Comparison of ENCODE assay signal across 14 cellular contexts in genomic region chr4:15913631-15913970, GRCh38. TPM values are rescaled to one million over a fixed set of nuclear protein-coding genes. Genes with fewer than 3 reads are reported as not detected.
A peak's percentile ranks its signal among the peaks of the same experiment; 100 is the strongest.
DNase-seq lines count a peak whose midpoint lies in the region; ATAC-seq and TF ChIP-seq lines count a peak whose summit lies in the region.
"Had no signal": no experiment of that assay in that cellular context is flagged by ENCODE, and none has a peak within 500 bp of the region (broad histone marks: within the 10 kb centered on the region; RNA-seq: fewer than 3 reads in every experiment).

No MANE protein-coding gene starts in this region.

- H3K27me3 ChIP-seq in IMR-90 (ENCODE audit: control insufficient read depth, insufficient read depth, low read length) = no peaks in the 10 kb centered on the region
- H3K27me3 ChIP-seq in effector memory CD4-positive, alpha-beta T cell (replicated peaks; ENCODE audit: control insufficient read depth, insufficient read depth, low read length, poor library complexity, severe bottlenecking) = no peaks in the 10 kb centered on the region

- no peaks in the 10 kb centered on the region for H3K79me1 ChIP-seq in IMR-90 (ENCODE audit: low read depth in 1 of 2, low read length in 2 of 2)

- no peaks in the 10 kb centered on the region for H3K4me1 Mint-ChIP-seq in stimulated activated memory B cell treated with anti-CD40 and anti-IgM and Interleukin-4, amounts not matched to agents 10 μg/mL and 1 μg/mL and 100 μg/mL, for 72 hours
- H3K4me1 Mint-ChIP-seq: central memory CD8-positive, alpha-beta T cell had no signal

- H3K36me3 Mint-ChIP-seq in stimulated activated memory B cell treated with anti-CD40 and anti-IgM and Interleukin-4, amounts not matched to agents 10 μg/mL and 1 μg/mL and 100 μg/mL, for 72 hours = no peaks in the 10 kb centered on the region

- no peak for TF ChIP-seq RAD21 in IMR-90 (IDR thresholded peaks at IDR 0.05; ENCODE audit: low read length)

- intact Hi-C loops in IMR-90 (cut with micrococcal nuclease) = loop anchor here (2.0 kb wide), 1 partner anchor 19 kb away; no protein-coding TSS in a partner anchor

- peaks cover 2% of the 10 kb centered on the region; the same call in 1 of the 2 replicates for H3K9me3 ChIP-seq in IMR-90 (ENCODE audit: control insufficient read depth, insufficient read depth, low read length)
- H3K9me3 ChIP-seq in effector memory CD4-positive, alpha-beta T cell (ENCODE audit: control insufficient read depth, low read length) = no peaks in the 10 kb centered on the region

- peak overlapping the region; percentile 78; the same call in 1 of the 2 replicates for H2BK20ac ChIP-seq in IMR-90 (ENCODE audit: low read depth, low read length)

- peak; percentile 94 for ATAC-seq in IMR-90 (ENCODE audit: low read depth)
- no peak for ATAC-seq in stimulated activated memory B cell treated with anti-CD40 and anti-IgM and Interleukin-4, amounts not matched to agents 10 μg/mL and 1 μg/mL and 100 μg/mL, for 72 hours

- H2AK5ac ChIP-seq in IMR-90 (ENCODE audit: low read depth, low read length) = 0 out of 2 replicates have a peak overlapping the region, but pooled peaks have one; percentile 40

- no peak overlapping the region for H3K4me3 ChIP-seq in IMR-90 (ENCODE audit: insufficient read depth, low read depth, low read length)
- H3K4me3 ChIP-seq in cardiac fibroblast (replicated peaks in 1 of 2; ENCODE audit: low read depth in 2 of 2, low read length in 2 of 2) = no peak overlapping the region
- no peak overlapping the region for H3K4me3 ChIP-seq in effector memory CD4-positive, alpha-beta T cell (ENCODE audit: insufficient read depth, low read depth, low read length, poor library complexity, severe bottlenecking)

- H3K4me2 ChIP-seq in IMR-90 (ENCODE audit: low read depth, low read length) = peak overlapping the region; percentile 55; the same call in 1 of the 2 replicates

- H2BK15ac ChIP-seq in IMR-90 (ENCODE audit: low read depth, low read length) = peak overlapping the region; percentile 77; the same call in 1 of the 3 replicates

- no peak overlapping the region for H3K27ac ChIP-seq in IMR-90 (ENCODE audit: insufficient read depth, low read length)
- H3K27ac ChIP-seq in effector memory CD4-positive, alpha-beta T cell (ENCODE audit: insufficient read depth, low read length, poor library complexity, severe bottlenecking) = no peak overlapping the region

- dilution Hi-C loops in IMR-90 (cut with HindIII; ENCODE audit: low sequenced_read_pairs, unreplicated experiment) = no loop called here

- TF ChIP-seq CTCF in IMR-90 (conservative IDR thresholded peaks at IDR 0.05; ENCODE audit: low read depth, low read length) = no peak
- no peak for TF ChIP-seq CTCF in cardiac fibroblast (IDR thresholded peaks at IDR 0.05; ENCODE audit: low read depth, low read length)

- H3K14ac ChIP-seq in IMR-90 (replicated peaks; ENCODE audit: low read depth, low read length) = no peak overlapping the region; the same call in 1 of the 2 replicates

- H4K5ac ChIP-seq in IMR-90 (ENCODE audit: low read depth, low read length) = no peak overlapping the region; the same call in 1 of the 2 replicates

- no peaks in the 10 kb centered on the region for H3K36me3 ChIP-seq in IMR-90 (ENCODE audit: control insufficient read depth, insufficient read depth, low read length)
- no peaks in the 10 kb centered on the region for H3K36me3 ChIP-seq in effector memory CD4-positive, alpha-beta T cell (ENCODE audit: control insufficient read depth, insufficient read depth, low read length)

- TF ChIP-seq POLR2A in IMR-90 (IDR thresholded peaks at IDR 0.05; ENCODE audit: low read depth, low read length) = no peak

- H4K20me1 ChIP-seq in IMR-90 (ENCODE audit: insufficient read depth, low read length) = no peaks in the 10 kb centered on the region

- CTCF ChIA-PET in IMR-90 (lab: Yijun Ruan, JAX) = interaction anchor here (0.6 to 1.5 kb wide), 2 partner anchors 31 to 1567 kb away, joined by 3 to 4 read pairs; no protein-coding TSS in a partner anchor

- DNase-seq in AG08396 (ENCODE audit: low spot score) (peak; percentile 76), IMR-90 (peak; percentile 97), cardiac fibroblast (ENCODE audit: low read depth in 2 of 2) (peak; percentile 88 to 97), lung microvascular endothelial cell (ENCODE audit: low read depth in 2 of 2) (peak; percentile 76 to 94), OCI-M1 (lab: John Stamatoyannopoulos, UW) (no peak), HuH-7 (ENCODE audit: low spot score) (no peak)
- DNase-seq in effector memory CD4-positive, alpha-beta T cell = no peak
- DNase-seq: activated CD8-positive, alpha-beta memory T cell treated with anti-CD3 and anti-CD28 coated beads for 24 hours; DMS 273 treated with DMSO at 0.1 percent for 48 hours; NCI-H2171 had no signal

- H2BK120ac ChIP-seq in IMR-90 (ENCODE audit: low read depth, low read length) = peak overlapping the region; percentile 71

- no peak overlapping the region for H3K9ac ChIP-seq in IMR-90 (ENCODE audit: low read depth, low read length)

- no peak overlapping the region for H3K4ac ChIP-seq in IMR-90 (ENCODE audit: low read depth, low read length)

- peaks cover 7% of the 10 kb centered on the region for H3K4me1 ChIP-seq in IMR-90 (ENCODE audit: control insufficient read depth, insufficient read depth, low read length)
- no peaks in the 10 kb centered on the region for H3K4me1 ChIP-seq in effector memory CD4-positive, alpha-beta T cell (ENCODE audit: control insufficient read depth, insufficient read depth, low read length, poor library complexity, severe bottlenecking)

- peak overlapping the region; percentile 18; the same call in 1 of the 2 replicates for H4K91ac ChIP-seq in IMR-90 (ENCODE audit: insufficient read depth, low read depth, low read length)

- H3K27me3 Mint-ChIP-seq in stimulated activated memory B cell treated with anti-CD40 and anti-IgM and Interleukin-4, amounts not matched to agents 10 μg/mL and 1 μg/mL and 100 μg/mL, for 72 hours = peaks cover 12% of the 10 kb centered on the region

- H2BK5ac ChIP-seq in IMR-90 (ENCODE audit: low read depth, low read length, poor library complexity, severe bottlenecking) = peak overlapping the region; percentile 70

- no peak overlapping the region for H3K4me3 Mint-ChIP-seq in stimulated activated memory B cell treated with anti-CD40 and anti-IgM and Interleukin-4, amounts not matched to agents 10 μg/mL and 1 μg/mL and 100 μg/mL, for 72 hours
- H3K4me3 Mint-ChIP-seq: central memory CD8-positive, alpha-beta T cell had no signal

- peak overlapping the region in 1 of 2 experiments; percentile 78; a peak in 2 of 4 replicates for H4K8ac ChIP-seq in IMR-90 (ENCODE audit: low read depth in 2 of 2, low read length in 2 of 2)

- H3K23ac ChIP-seq in IMR-90 (ENCODE audit: low read depth, low read length) = no peak overlapping the region

- WGBS in IMR-90 (ENCODE audit: extremely low coverage in 2 of 2, insufficient read length in 1 of 2), 2 experiments = no CpG with 5 or more reads among the region's 2 CpGs

- H3K18ac ChIP-seq in IMR-90 (ENCODE audit: low read depth, low read length) = peak overlapping the region; percentile 75; the same call in 1 of the 2 replicates

- no TSS peak for BruUV-seq in IMR-90 (replicated peaks; lab: Mats Ljungman, UMichigan)

- no peak overlapping the region for H3K27ac Mint-ChIP-seq in stimulated activated memory B cell treated with anti-CD40 and anti-IgM and Interleukin-4, amounts not matched to agents 10 μg/mL and 1 μg/mL and 100 μg/mL, for 72 hours

- H3K9me1 ChIP-seq in IMR-90 (ENCODE audit: insufficient read depth, low read length) = no peaks in the 10 kb centered on the region; the same call in 1 of the 2 replicates

- H3K9me3 Mint-ChIP-seq in stimulated activated memory B cell treated with anti-CD40 and anti-IgM and Interleukin-4, amounts not matched to agents 10 μg/mL and 1 μg/mL and 100 μg/mL, for 72 hours = peaks cover 4% of the 10 kb centered on the region
- H3K9me3 Mint-ChIP-seq: central memory CD8-positive, alpha-beta T cell had no signal

- POLR2A ChIA-PET in IMR-90 (lab: Charles Lee; ENCODE audit: unreplicated experiment) = no interaction called here

- in situ Hi-C loops in IMR-90 (cut with MboI; ENCODE audit: low sequenced_read_pairs) = no loop called here

- H2AK9ac ChIP-seq in IMR-90 (replicated peaks; ENCODE audit: low read depth, low read length, poor library complexity) = no peak overlapping the region

- no peak overlapping the region; the same call in 1 of the 2 replicates for H3K56ac ChIP-seq in IMR-90 (ENCODE audit: extremely low read depth, insufficient read depth, low read length)

- H2AFZ ChIP-seq in IMR-90 (replicated peaks; ENCODE audit: low read length, poor library complexity) = no peak overlapping the region

TF ChIP-seq in IMR-90, 13 proteins besides CTCF, POLR2A, EP300 and RAD21 (continues in another document):
- TF ChIP-seq MXI1 (IDR thresholded peaks at IDR 0.05; ENCODE audit: borderline replicate concordance, low read depth, low read length) = no peak
- TF ChIP-seq FOS (IDR thresholded peaks at IDR 0.05; ENCODE audit: low read depth, low read length) = peak; percentile 40; the same call in 1 of the 2 replicates
- no peak for TF ChIP-seq SMC3 (IDR thresholded peaks at IDR 0.05; ENCODE audit: low read depth, low read length)
- peak; percentile 42; the same call in 1 of the 2 replicates for TF ChIP-seq BHLHE40 (IDR thresholded peaks at IDR 0.05; ENCODE audit: low read depth, low read length)
- TF ChIP-seq CHD1 (IDR thresholded peaks at IDR 0.05; ENCODE audit: low read depth, low read length) = no peak
- TF ChIP-seq USF2 (IDR thresholded peaks at IDR 0.05; ENCODE audit: low read depth, low read length) = no peak
- no peak for TF ChIP-seq RCOR1 (IDR thresholded peaks at IDR 0.05; ENCODE audit: insufficient replicate concordance, low read length)
- peak; percentile 93 for TF ChIP-seq CEBPB (IDR thresholded peaks at IDR 0.05; ENCODE audit: low read depth, low read length)
- TF ChIP-seq RFX5 (IDR thresholded peaks at IDR 0.05; ENCODE audit: low read depth, low read length) = no peak

RNA-seq across cellular contexts. Expression of gene FGFBP1, which starts 24.9 kb away (rescaled TPM):
- total RNA-seq in IMR-90 (2012; rRNA removed) (under 0.01 TPM in 1 of 2 replicates, not detected in the other), lung microvascular endothelial cell (not detected in 2 replicates)
- not detected in 2 replicates for polyA plus RNA-seq in IMR-90 (2012; rRNA removed)
- polyA plus RNA-seq in IMR-90 (2012; cell fraction: cytosol; rRNA removed) = not detected in 2 replicates
- not detected in 2 replicates for polyA plus RNA-seq in IMR-90 (2012; cell fraction: nucleus; rRNA removed; ENCODE audit: low replicate concordance)
- total RNA-seq: posterior vena cava had no signal

RNA-seq across cellular contexts. Expression of gene FGFBP2, which starts 49.4 kb away (rescaled TPM):
- total RNA-seq in IMR-90 (2012; rRNA removed) (not detected in 2 replicates), lung microvascular endothelial cell (not detected in 2 replicates)
- polyA plus RNA-seq in IMR-90 (2012; rRNA removed) = not detected in 2 replicates
- not detected in 2 replicates for polyA plus RNA-seq in IMR-90 (2012; cell fraction: cytosol; rRNA removed)
- polyA plus RNA-seq in IMR-90 (2012; cell fraction: nucleus; rRNA removed; ENCODE audit: low replicate concordance) = not detected in 2 replicates
- total RNA-seq: HT-29 had no signal

Comparison
In these comparisons a context has a peak if more than half of its experiments do, and no peak if none do; other contexts are left out.
1. DNase-seq: peak in AG08396 (single experiment), IMR-90 (single experiment), cardiac fibroblast (2 of 2) and lung microvascular endothelial cell (2 of 2); none in OCI-M1 (single experiment), effector memory CD4-positive, alpha-beta T cell (0 of 3) and HuH-7 (single experiment).